Comparison of ENCODE assay signal across 1 cellular context in the genomic region with DNA sequence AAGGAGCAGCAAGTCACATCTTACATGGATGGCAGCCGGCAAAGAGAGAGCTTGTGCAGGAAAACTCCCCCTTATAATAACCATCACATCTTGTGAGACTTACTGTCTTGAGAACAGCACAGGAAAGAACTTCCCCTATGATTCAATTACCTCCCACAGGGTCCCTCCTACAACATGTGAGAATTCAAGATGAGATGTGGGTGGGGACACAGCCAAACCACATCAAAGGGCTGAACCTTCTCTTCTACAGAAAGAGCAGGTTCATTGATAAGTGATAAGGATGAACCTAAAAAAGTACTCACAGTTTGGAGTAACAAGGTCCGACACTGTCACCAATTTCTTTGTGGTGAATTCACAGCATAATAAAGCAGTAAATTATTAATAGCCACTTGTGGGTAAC.
A peak's percentile ranks its signal among the peaks of the same experiment; 100 is the strongest.
TF ChIP-seq lines count a peak whose summit lies in the region.

No MANE protein-coding gene starts in this region.

TF ChIP-seq in GM12878, 131 proteins besides CTCF, POLR2A, EP300 and RAD21 (continued from another document and continues in another):
- TF ChIP-seq, protein P1, sequence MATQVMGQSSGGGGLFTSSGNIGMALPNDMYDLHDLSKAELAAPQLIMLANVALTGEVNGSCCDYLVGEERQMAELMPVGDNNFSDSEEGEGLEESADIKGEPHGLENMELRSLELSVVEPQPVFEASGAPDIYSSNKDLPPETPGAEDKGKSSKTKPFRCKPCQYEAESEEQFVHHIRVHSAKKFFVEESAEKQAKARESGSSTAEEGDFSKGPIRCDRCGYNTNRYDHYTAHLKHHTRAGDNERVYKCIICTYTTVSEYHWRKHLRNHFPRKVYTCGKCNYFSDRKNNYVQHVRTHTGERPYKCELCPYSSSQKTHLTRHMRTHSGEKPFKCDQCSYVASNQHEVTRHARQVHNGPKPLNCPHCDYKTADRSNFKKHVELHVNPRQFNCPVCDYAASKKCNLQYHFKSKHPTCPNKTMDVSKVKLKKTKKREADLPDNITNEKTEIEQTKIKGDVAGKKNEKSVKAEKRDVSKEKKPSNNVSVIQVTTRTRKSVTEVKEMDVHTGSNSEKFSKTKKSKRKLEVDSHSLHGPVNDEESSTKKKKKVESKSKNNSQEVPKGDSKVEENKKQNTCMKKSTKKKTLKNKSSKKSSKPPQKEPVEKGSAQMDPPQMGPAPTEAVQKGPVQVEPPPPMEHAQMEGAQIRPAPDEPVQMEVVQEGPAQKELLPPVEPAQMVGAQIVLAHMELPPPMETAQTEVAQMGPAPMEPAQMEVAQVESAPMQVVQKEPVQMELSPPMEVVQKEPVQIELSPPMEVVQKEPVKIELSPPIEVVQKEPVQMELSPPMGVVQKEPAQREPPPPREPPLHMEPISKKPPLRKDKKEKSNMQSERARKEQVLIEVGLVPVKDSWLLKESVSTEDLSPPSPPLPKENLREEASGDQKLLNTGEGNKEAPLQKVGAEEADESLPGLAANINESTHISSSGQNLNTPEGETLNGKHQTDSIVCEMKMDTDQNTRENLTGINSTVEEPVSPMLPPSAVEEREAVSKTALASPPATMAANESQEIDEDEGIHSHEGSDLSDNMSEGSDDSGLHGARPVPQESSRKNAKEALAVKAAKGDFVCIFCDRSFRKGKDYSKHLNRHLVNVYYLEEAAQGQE (IDR thresholded peaks at IDR 0.05; ENCODE audit: low read depth, low read length), result no peak
- TF ChIP-seq ZNF622 (IDR thresholded peaks at IDR 0.05) (no peak), CBFB (IDR thresholded peaks at IDR 0.05; ENCODE audit: low read depth) (no peak), RUNX3 (IDR thresholded peaks at IDR 0.05; ENCODE audit: low read length) (peak; percentile 88), GABPA (IDR thresholded peaks at IDR 0.05; ENCODE audit: low read depth) (no peak), SP1 (IDR thresholded peaks at IDR 0.05; ENCODE audit: low read depth, low read length) (no peak), FOXM1 (IDR thresholded peaks at IDR 0.05; ENCODE audit: low read depth, low read length) (no peak), HDAC6 (IDR thresholded peaks at IDR 0.05; ENCODE audit: unreplicated experiment) (no peak), KAT2A (conservative IDR thresholded peaks at IDR 0.05; ENCODE audit: control insufficient read depth, low read depth, low read length) (no peak), ZNF207 (IDR thresholded peaks at IDR 0.05; ENCODE audit: borderline replicate concordance) (no peak), FOXK2 (IDR thresholded peaks at IDR 0.05) (no peak), ZNF24 (IDR thresholded peaks at IDR 0.05) (no peak), IKZF1 (conservative IDR thresholded peaks at IDR 0.05) (peak; percentile 49), RFX5 (IDR thresholded peaks at IDR 0.05; ENCODE audit: low read depth, low read length) (no peak), BCL11A (IDR thresholded peaks at IDR 0.05; ENCODE audit: low read depth, low read length) (no peak), NRF1 (conservative IDR thresholded peaks at IDR 0.05; ENCODE audit: low read depth, low read length) (no peak), CHD1 (IDR thresholded peaks at IDR 0.05; ENCODE audit: low read depth, low read length) (no peak), SMARCA5 (IDR thresholded peaks at IDR 0.05) (no peak), NBN (IDR thresholded peaks at IDR 0.05) (no peak), PAX5 (IDR thresholded peaks at IDR 0.05; ENCODE audit: borderline replicate concordance, low read depth, low read length) (no peak), BHLHE40 (IDR thresholded peaks at IDR 0.05; ENCODE audit: borderline replicate concordance in 1 of 2, low read depth in 2 of 2, low read length in 1 of 2) (peak in 1 of 2 experiments; percentile 56; a peak in 1 of 4 replicates), GATAD2B (conservative IDR thresholded peaks at IDR 0.05; ENCODE audit: low read depth) (peak; percentile 52; the same call in 1 of the 2 replicates), YBX1 (IDR thresholded peaks at IDR 0.05) (no peak), ATF7 (IDR thresholded peaks at IDR 0.05; ENCODE audit: low read depth) (peak; percentile 50), IKZF2 (IDR thresholded peaks at IDR 0.05) (peak; percentile 55 to 59; a peak in 2 of 4 replicates), ASH2L (IDR thresholded peaks at IDR 0.05; ENCODE audit: borderline replicate concordance, low read depth) (no peak), IRF4 (IDR thresholded peaks at IDR 0.05; ENCODE audit: low read depth, low read length) (no peak), TCF7 (IDR thresholded peaks at IDR 0.05; ENCODE audit: borderline replicate concordance) (peak; percentile 94), RAD51 (IDR thresholded peaks at IDR 0.05) (no peak), SREBF1 (IDR thresholded peaks at IDR 0.05; ENCODE audit: low read length) (no peak), POLR2AphosphoS2 (IDR thresholded peaks at IDR 0.05; ENCODE audit: low read depth, low read length) (no peak), MXI1 (IDR thresholded peaks at IDR 0.05; ENCODE audit: low read depth, low read length) (no peak), NFYA (IDR thresholded peaks at IDR 0.05; ENCODE audit: borderline replicate concordance, low read depth, low read length) (no peak), NFXL1 (IDR thresholded peaks at IDR 0.05; ENCODE audit: borderline replicate concordance) (no peak), ZZZ3 (IDR thresholded peaks at IDR 0.05; ENCODE audit: control insufficient read depth, insufficient read length, low read depth) (no peak), ZBED1 (IDR thresholded peaks at IDR 0.05; ENCODE audit: borderline replicate concordance) (no peak), KLF5 (IDR thresholded peaks at IDR 0.05; ENCODE audit: partially characterized antibody) (no peak), HDGF (IDR thresholded peaks at IDR 0.05) (no peak), LARP7 (IDR thresholded peaks at IDR 0.05) (no peak), MEF2B (IDR thresholded peaks at IDR 0.05; ENCODE audit: partially characterized antibody, poor library complexity, severe bottlenecking) (peak; percentile 82), EED (IDR thresholded peaks at IDR 0.05; ENCODE audit: low read depth) (no peak), CEBPB (IDR thresholded peaks at IDR 0.05; ENCODE audit: borderline replicate concordance in 1 of 2, low read depth in 2 of 2, low read length in 2 of 2) (no peak), ZNF274 (IDR thresholded peaks at IDR 0.05; ENCODE audit: insufficient read depth, insufficient read length) (no peak), WRNIP1 (IDR thresholded peaks at IDR 0.05; ENCODE audit: borderline replicate concordance, low read depth, low read length) (no peak), MTA2 (IDR thresholded peaks at IDR 0.05; ENCODE audit: low read depth) (peak; percentile 85)
- TF ChIP-seq, protein P2, sequence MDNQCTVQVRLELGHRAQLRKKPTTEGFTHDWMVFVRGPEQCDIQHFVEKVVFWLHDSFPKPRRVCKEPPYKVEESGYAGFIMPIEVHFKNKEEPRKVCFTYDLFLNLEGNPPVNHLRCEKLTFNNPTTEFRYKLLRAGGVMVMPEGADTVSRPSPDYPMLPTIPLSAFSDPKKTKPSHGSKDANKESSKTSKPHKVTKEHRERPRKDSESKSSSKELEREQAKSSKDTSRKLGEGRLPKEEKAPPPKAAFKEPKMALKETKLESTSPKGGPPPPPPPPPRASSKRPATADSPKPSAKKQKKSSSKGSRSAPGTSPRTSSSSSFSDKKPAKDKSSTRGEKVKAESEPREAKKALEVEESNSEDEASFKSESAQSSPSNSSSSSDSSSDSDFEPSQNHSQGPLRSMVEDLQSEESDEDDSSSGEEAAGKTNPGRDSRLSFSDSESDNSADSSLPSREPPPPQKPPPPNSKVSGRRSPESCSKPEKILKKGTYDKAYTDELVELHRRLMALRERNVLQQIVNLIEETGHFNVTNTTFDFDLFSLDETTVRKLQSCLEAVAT (IDR thresholded peaks at IDR 0.05), result peak; percentile 72
- TF ChIP-seq, protein P3, sequence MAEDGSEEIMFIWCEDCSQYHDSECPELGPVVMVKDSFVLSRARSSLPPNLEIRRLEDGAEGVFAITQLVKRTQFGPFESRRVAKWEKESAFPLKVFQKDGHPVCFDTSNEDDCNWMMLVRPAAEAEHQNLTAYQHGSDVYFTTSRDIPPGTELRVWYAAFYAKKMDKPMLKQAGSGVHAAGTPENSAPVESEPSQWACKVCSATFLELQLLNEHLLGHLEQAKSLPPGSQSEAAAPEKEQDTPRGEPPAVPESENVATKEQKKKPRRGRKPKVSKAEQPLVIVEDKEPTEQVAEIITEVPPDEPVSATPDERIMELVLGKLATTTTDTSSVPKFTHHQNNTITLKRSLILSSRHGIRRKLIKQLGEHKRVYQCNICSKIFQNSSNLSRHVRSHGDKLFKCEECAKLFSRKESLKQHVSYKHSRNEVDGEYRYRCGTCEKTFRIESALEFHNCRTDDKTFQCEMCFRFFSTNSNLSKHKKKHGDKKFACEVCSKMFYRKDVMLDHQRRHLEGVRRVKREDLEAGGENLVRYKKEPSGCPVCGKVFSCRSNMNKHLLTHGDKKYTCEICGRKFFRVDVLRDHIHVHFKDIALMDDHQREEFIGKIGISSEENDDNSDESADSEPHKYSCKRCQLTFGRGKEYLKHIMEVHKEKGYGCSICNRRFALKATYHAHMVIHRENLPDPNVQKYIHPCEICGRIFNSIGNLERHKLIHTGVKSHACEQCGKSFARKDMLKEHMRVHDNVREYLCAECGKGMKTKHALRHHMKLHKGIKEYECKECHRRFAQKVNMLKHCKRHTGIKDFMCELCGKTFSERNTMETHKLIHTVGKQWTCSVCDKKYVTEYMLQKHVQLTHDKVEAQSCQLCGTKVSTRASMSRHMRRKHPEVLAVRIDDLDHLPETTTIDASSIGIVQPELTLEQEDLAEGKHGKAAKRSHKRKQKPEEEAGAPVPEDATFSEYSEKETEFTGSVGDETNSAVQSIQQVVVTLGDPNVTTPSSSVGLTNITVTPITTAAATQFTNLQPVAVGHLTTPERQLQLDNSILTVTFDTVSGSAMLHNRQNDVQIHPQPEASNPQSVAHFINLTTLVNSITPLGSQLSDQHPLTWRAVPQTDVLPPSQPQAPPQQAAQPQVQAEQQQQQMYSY (CRISPR knock-in tag; IDR thresholded peaks at IDR 0.05), result no peak
- TF ChIP-seq, protein P4, sequence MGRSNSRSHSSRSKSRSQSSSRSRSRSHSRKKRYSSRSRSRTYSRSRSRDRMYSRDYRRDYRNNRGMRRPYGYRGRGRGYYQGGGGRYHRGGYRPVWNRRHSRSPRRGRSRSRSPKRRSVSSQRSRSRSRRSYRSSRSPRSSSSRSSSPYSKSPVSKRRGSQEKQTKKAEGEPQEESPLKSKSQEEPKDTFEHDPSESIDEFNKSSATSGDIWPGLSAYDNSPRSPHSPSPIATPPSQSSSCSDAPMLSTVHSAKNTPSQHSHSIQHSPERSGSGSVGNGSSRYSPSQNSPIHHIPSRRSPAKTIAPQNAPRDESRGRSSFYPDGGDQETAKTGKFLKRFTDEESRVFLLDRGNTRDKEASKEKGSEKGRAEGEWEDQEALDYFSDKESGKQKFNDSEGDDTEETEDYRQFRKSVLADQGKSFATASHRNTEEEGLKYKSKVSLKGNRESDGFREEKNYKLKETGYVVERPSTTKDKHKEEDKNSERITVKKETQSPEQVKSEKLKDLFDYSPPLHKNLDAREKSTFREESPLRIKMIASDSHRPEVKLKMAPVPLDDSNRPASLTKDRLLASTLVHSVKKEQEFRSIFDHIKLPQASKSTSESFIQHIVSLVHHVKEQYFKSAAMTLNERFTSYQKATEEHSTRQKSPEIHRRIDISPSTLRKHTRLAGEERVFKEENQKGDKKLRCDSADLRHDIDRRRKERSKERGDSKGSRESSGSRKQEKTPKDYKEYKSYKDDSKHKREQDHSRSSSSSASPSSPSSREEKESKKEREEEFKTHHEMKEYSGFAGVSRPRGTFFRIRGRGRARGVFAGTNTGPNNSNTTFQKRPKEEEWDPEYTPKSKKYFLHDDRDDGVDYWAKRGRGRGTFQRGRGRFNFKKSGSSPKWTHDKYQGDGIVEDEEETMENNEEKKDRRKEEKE (IDR thresholded peaks at IDR 0.05), result no peak
- TF ChIP-seq, protein P5, sequence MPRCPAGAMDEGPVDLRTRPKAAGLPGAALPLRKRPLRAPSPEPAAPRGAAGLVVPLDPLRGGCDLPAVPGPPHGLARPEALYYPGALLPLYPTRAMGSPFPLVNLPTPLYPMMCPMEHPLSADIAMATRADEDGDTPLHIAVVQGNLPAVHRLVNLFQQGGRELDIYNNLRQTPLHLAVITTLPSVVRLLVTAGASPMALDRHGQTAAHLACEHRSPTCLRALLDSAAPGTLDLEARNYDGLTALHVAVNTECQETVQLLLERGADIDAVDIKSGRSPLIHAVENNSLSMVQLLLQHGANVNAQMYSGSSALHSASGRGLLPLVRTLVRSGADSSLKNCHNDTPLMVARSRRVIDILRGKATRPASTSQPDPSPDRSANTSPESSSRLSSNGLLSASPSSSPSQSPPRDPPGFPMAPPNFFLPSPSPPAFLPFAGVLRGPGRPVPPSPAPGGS (IDR thresholded peaks at IDR 0.05; ENCODE audit: borderline replicate concordance, insufficient read depth, low read depth, low read length, poor library complexity, severe bottlenecking), result no peak
- TF ChIP-seq, protein P6, sequence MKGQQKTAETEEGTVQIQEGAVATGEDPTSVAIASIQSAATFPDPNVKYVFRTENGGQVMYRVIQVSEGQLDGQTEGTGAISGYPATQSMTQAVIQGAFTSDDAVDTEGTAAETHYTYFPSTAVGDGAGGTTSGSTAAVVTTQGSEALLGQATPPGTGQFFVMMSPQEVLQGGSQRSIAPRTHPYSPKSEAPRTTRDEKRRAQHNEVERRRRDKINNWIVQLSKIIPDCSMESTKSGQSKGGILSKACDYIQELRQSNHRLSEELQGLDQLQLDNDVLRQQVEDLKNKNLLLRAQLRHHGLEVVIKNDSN (IDR thresholded peaks at IDR 0.05; ENCODE audit: borderline replicate concordance, extremely low read length, insufficient read depth, low read depth, low read length), result no peak
- TF ChIP-seq, protein P7, sequence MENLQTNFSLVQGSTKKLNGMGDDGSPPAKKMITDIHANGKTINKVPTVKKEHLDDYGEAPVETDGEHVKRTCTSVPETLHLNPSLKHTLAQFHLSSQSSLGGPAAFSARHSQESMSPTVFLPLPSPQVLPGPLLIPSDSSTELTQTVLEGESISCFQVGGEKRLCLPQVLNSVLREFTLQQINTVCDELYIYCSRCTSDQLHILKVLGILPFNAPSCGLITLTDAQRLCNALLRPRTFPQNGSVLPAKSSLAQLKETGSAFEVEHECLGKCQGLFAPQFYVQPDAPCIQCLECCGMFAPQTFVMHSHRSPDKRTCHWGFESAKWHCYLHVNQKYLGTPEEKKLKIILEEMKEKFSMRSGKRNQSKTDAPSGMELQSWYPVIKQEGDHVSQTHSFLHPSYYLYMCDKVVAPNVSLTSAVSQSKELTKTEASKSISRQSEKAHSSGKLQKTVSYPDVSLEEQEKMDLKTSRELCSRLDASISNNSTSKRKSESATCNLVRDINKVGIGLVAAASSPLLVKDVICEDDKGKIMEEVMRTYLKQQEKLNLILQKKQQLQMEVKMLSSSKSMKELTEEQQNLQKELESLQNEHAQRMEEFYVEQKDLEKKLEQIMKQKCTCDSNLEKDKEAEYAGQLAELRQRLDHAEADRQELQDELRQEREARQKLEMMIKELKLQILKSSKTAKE (IDR thresholded peaks at IDR 0.05; ENCODE audit: low read depth, poor library complexity, severe bottlenecking), result no peak
- TF ChIP-seq, protein P8, sequence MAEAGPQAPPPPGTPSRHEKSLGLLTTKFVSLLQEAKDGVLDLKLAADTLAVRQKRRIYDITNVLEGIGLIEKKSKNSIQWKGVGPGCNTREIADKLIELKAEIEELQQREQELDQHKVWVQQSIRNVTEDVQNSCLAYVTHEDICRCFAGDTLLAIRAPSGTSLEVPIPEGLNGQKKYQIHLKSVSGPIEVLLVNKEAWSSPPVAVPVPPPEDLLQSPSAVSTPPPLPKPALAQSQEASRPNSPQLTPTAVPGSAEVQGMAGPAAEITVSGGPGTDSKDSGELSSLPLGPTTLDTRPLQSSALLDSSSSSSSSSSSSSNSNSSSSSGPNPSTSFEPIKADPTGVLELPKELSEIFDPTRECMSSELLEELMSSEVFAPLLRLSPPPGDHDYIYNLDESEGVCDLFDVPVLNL (IDR thresholded peaks at IDR 0.05; ENCODE audit: low read depth, low read length), result no peak
